10 cellular contexts compared by ENCODE assay signal in genomic region chr2:162126145-162126926, GRCh38. TPM values are rescaled to one million over a fixed set of nuclear protein-coding genes. Genes with fewer than 3 reads are reported as not detected.
DNase-seq lines count a peak whose midpoint lies in the region; ATAC-seq lines count a peak whose summit lies in the region.
"Had no signal": no experiment of that assay in that cellular context is flagged by ENCODE, and none has a peak within 500 bp of the region (broad histone marks: within the 10 kb centered on the region; RNA-seq: fewer than 3 reads in every experiment).

No MANE protein-coding gene starts in this region.

- POLR2A ChIA-PET in activated CD4-positive, alpha-beta T cell treated with anti-CD3 and anti-CD28 coated beads, Interleukin-2, amount 10 ng/mL, durations not matched to agents 7 days and 5 days (lab: Charles Lee), result interaction anchor here (0.6 kb wide), 2 partner anchors 44 to 248 kb away, joined by 3 to 4 read pairs; no protein-coding TSS in a partner anchor

- peaks cover 4% of the 10 kb centered on the region for H3K9me3 Mint-ChIP-seq in activated CD4-positive, alpha-beta T cell treated with anti-CD3 and anti-CD28 coated beads, Interleukin-2, amount 10 ng/mL, durations not matched to agents 7 days and 5 days
- no peaks in the 10 kb centered on the region for H3K9me3 Mint-ChIP-seq in immature natural killer cell

- H3K36me3 Mint-ChIP-seq in activated CD4-positive, alpha-beta T cell treated with anti-CD3 and anti-CD28 coated beads, Interleukin-2, amount 10 ng/mL, durations not matched to agents 7 days and 5 days (ENCODE audit: low read depth), result no peaks in the 10 kb centered on the region
- no peaks in the 10 kb centered on the region for H3K36me3 Mint-ChIP-seq in immature natural killer cell
- H3K36me3 Mint-ChIP-seq: activated naive CD8-positive, alpha-beta T cell had no signal

- no peak for DNase-seq in activated CD4-positive, alpha-beta T cell treated with anti-CD3 and anti-CD28 coated beads, Interleukin-2, amount 10 ng/mL, durations not matched to agents 7 days and 5 days
- no peak for DNase-seq in activated CD4-positive, alpha-beta T cell treated with anti-CD3 and anti-CD28 coated beads for 48 hours
- DNase-seq in NOMO-1 (lab: John Stamatoyannopoulos, UW; ENCODE audit: unreplicated experiment in 2 of 2) (peak; percentile 86 to 98), putamen (ENCODE audit: low spot score) (peak; percentile 10), immature natural killer cell (no peak), activated T-cell treated with anti-CD3 and anti-CD28 coated beads for 4 hours (no peak), C1 segment of cervical spinal cord (lab: John Stamatoyannopoulos, UW) (no peak)
- DNase-seq: kidney glomerular epithelial cell had no signal

- ATAC-seq in HG02840 (IDR thresholded peaks at IDR 0.05; ENCODE audit: low FRiP score, unreplicated experiment), result peak; percentile 81

- CTCF ChIA-PET in activated CD4-positive, alpha-beta T cell treated with anti-CD3 and anti-CD28 coated beads, Interleukin-2, amount 10 ng/mL, durations not matched to agents 7 days and 5 days (lab: Charles Lee), result interaction anchor here (0.5 to 3.6 kb wide), 6 partner anchors 27 to 812 kb away, joined by 3 to 13 read pairs (median 6); no protein-coding TSS in a partner anchor

- H3K4me1 Mint-ChIP-seq in activated CD4-positive, alpha-beta T cell treated with anti-CD3 and anti-CD28 coated beads, Interleukin-2, amount 10 ng/mL, durations not matched to agents 7 days and 5 days, result peaks cover 42% of the 10 kb centered on the region
- H3K4me1 Mint-ChIP-seq in immature natural killer cell, result no peaks in the 10 kb centered on the region

- no peaks in the 10 kb centered on the region for H3K27me3 Mint-ChIP-seq in activated CD4-positive, alpha-beta T cell treated with anti-CD3 and anti-CD28 coated beads, Interleukin-2, amount 10 ng/mL, durations not matched to agents 7 days and 5 days
- H3K27me3 Mint-ChIP-seq in immature natural killer cell (ENCODE audit: low read depth in 3 of 3), result peaks cover 0 to 2% (median 0%) of the 10 kb centered on the region in 3 donors
- H3K27me3 Mint-ChIP-seq: activated naive CD8-positive, alpha-beta T cell had no signal

- peak overlapping the region; percentile 68 for H3K27ac Mint-ChIP-seq in activated CD4-positive, alpha-beta T cell treated with anti-CD3 and anti-CD28 coated beads, Interleukin-2, amount 10 ng/mL, durations not matched to agents 7 days and 5 days
- H3K27ac Mint-ChIP-seq in immature natural killer cell, result no peak overlapping the region
- H3K27ac Mint-ChIP-seq: activated naive CD8-positive, alpha-beta T cell had no signal

- H3K4me3 Mint-ChIP-seq in activated CD4-positive, alpha-beta T cell treated with anti-CD3 and anti-CD28 coated beads, Interleukin-2, amount 10 ng/mL, durations not matched to agents 7 days and 5 days, result no peak overlapping the region
- H3K4me3 Mint-ChIP-seq in immature natural killer cell, result no peak overlapping the region
- H3K4me3 Mint-ChIP-seq: activated naive CD8-positive, alpha-beta T cell had no signal

RNA-seq across cellular contexts. Expression of gene GCG, which starts 25.7 kb away (rescaled TPM):
- not detected for total RNA-seq in activated CD4-positive, alpha-beta T cell treated with anti-CD3 and anti-CD28 coated beads, Interleukin-2, amount 10 ng/mL, durations not matched to agents 7 days and 5 days
- not detected for polyA plus RNA-seq in immature natural killer cell

RNA-seq across cellular contexts. Expression of gene DPP4, which starts 52.3 kb away (rescaled TPM):
- total RNA-seq in activated CD4-positive, alpha-beta T cell treated with anti-CD3 and anti-CD28 coated beads, Interleukin-2, amount 10 ng/mL, durations not matched to agents 7 days and 5 days, result 100 to 1,000 TPM; 116 to 152 TPM
- 1 to 10 TPM; 2.5 to 6.0 (median 4.3) TPM for polyA plus RNA-seq in immature natural killer cell

Comparison
In these comparisons a context has a peak if more than half of its experiments do, and no peak if none do; other contexts are left out.
1. DNase-seq: peak in NOMO-1 (2 of 2) and putamen (single experiment); none in activated CD4-positive, alpha-beta T cell treated with anti-CD3 and anti-CD28 coated beads, Interleukin-2, amount 10 ng/mL, durations not matched to agents 7 days and 5 days (single experiment), activated CD4-positive, alpha-beta T cell treated with anti-CD3 and anti-CD28 coated beads for 48 hours (single experiment), immature natural killer cell (0 of 3), activated T-cell treated with anti-CD3 and anti-CD28 coated beads for 4 hours (single experiment) and C1 segment of cervical spinal cord (0 of 14).